1 cellular context compared by ENCODE assay signal in the genomic region with DNA sequence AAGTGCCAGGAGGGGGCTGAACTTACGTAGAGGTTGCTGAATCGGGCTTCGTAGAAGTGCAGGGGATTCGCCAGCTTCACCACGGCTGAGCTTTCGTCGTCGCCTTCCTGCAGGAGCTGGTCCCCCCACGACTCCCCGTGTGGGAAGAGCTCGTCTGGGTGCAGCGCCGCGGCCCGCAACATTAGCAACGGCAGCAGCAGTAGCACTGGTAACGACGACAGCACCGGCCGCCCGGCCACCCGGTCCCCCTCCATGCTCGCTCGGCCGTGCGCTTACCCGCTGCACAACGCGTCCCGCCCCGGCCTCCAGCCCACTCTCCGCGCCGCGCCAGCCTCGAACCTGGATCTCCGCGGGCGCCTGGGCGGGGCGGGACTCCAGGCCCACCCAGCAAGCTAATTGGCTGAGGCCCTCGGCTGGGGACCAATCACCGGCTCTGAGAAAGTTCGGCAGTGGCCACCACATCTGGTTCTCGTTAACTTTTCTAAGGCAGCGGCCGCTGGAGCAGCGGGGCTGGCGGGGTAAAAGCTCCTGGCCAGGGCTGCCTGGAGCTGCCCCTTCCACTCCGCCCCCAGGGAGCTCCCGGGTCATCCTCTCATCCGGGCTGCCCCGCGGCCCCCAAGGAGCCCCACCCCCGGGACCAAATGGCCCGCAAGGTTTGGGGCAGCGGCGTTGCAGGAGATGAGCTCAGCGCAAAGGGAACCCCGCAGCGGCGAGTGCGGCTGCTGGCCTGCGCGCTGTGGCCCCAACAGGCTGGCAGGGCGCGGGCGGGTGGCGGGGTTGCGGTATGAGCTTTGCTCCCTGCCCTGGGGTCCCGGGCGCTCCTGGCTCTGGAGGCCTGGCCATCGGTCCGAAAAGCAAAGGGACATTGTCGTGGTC.
TF ChIP-seq lines count a peak whose summit lies in the region.

TSS of gene NID2 (minus strand) at position 319 of the 876 bp plus-strand sequence. CDS start at position 254, 65 bp downstream.

TF ChIP-seq in H1, 55 proteins besides CTCF, POLR2A, EP300 and RAD21:
- TF ChIP-seq SIX5 (IDR thresholded peaks at IDR 0.05; ENCODE audit: low read depth, low read length) (no peak), TBP (IDR thresholded peaks at IDR 0.05; ENCODE audit: low read depth, low read length) (no peak), NANOG (IDR thresholded peaks at IDR 0.05; ENCODE audit: insufficient read depth, low read depth, low read length, poor library complexity, severe bottlenecking) (no peak), NRF1 (IDR thresholded peaks at IDR 0.05; ENCODE audit: low read depth, low read length) (no peak), E2F6 (IDR thresholded peaks at IDR 0.05) (peak; percentile 5; the same call in 1 of the 2 replicates), KDM4A (IDR thresholded peaks at IDR 0.05; ENCODE audit: low read depth, low read length, severe bottlenecking) (peak; percentile 65), MAX (IDR thresholded peaks at IDR 0.05) (peak; percentile 54), BCL11A (IDR thresholded peaks at IDR 0.05; ENCODE audit: low read depth in 2 of 2, low read length in 2 of 2) (no peak), HDAC6 (IDR thresholded peaks at IDR 0.05; ENCODE audit: low read depth, low read length) (no peak), CTBP2 (IDR thresholded peaks at IDR 0.05; ENCODE audit: borderline replicate concordance, insufficient read depth, insufficient read length, low read length) (peak; percentile 43), TCF12 (IDR thresholded peaks at IDR 0.05; ENCODE audit: low read depth, low read length) (peak; percentile 86; the same call in 1 of the 2 replicates), HDAC2 (IDR thresholded peaks at IDR 0.05; ENCODE audit: borderline replicate concordance in 1 of 2, low read depth in 2 of 2, low read length in 2 of 2) (peak in 1 of 2 experiments; percentile 14; a peak in 1 of 4 replicates), SP1 (IDR thresholded peaks at IDR 0.05; ENCODE audit: low read depth, low read length) (peak; percentile 79), TAF1 (IDR thresholded peaks at IDR 0.05; ENCODE audit: low read depth, low read length) (peak; percentile 54; the same call in 1 of the 2 replicates), POU5F1 (IDR thresholded peaks at IDR 0.05; ENCODE audit: low read depth, low read length) (no peak), RFX5 (IDR thresholded peaks at IDR 0.05; ENCODE audit: borderline replicate concordance, low read depth, low read length) (no peak), SRF (IDR thresholded peaks at IDR 0.05; ENCODE audit: low read depth, low read length) (no peak), PHF8 (conservative IDR thresholded peaks at IDR 0.05; ENCODE audit: low read depth, low read length) (peak; percentile 44; the same call in 1 of the 2 replicates), KDM5A (IDR thresholded peaks at IDR 0.05; ENCODE audit: low read length) (no peak), JUN (IDR thresholded peaks at IDR 0.05; ENCODE audit: low read depth, low read length) (no peak), USF2 (IDR thresholded peaks at IDR 0.05; ENCODE audit: low read length) (no peak), ATF2 (IDR thresholded peaks at IDR 0.05; ENCODE audit: low read length) (no peak), BACH1 (IDR thresholded peaks at IDR 0.05; ENCODE audit: low read length) (no peak), CHD2 (IDR thresholded peaks at IDR 0.05; ENCODE audit: low read length) (peak; percentile 64; the same call in 1 of the 2 replicates), RBBP5 (IDR thresholded peaks at IDR 0.05; ENCODE audit: borderline replicate concordance, low read depth, low read length) (peak; percentile 77; the same call in 1 of the 2 replicates), YY1 (IDR thresholded peaks at IDR 0.05; ENCODE audit: low read depth, low read length) (no peak), TEAD4 (IDR thresholded peaks at IDR 0.05; ENCODE audit: low read depth, low read length) (no peak), SP2 (IDR thresholded peaks at IDR 0.05; ENCODE audit: low read length) (peak; percentile 37)
- TF ChIP-seq, protein P1, sequence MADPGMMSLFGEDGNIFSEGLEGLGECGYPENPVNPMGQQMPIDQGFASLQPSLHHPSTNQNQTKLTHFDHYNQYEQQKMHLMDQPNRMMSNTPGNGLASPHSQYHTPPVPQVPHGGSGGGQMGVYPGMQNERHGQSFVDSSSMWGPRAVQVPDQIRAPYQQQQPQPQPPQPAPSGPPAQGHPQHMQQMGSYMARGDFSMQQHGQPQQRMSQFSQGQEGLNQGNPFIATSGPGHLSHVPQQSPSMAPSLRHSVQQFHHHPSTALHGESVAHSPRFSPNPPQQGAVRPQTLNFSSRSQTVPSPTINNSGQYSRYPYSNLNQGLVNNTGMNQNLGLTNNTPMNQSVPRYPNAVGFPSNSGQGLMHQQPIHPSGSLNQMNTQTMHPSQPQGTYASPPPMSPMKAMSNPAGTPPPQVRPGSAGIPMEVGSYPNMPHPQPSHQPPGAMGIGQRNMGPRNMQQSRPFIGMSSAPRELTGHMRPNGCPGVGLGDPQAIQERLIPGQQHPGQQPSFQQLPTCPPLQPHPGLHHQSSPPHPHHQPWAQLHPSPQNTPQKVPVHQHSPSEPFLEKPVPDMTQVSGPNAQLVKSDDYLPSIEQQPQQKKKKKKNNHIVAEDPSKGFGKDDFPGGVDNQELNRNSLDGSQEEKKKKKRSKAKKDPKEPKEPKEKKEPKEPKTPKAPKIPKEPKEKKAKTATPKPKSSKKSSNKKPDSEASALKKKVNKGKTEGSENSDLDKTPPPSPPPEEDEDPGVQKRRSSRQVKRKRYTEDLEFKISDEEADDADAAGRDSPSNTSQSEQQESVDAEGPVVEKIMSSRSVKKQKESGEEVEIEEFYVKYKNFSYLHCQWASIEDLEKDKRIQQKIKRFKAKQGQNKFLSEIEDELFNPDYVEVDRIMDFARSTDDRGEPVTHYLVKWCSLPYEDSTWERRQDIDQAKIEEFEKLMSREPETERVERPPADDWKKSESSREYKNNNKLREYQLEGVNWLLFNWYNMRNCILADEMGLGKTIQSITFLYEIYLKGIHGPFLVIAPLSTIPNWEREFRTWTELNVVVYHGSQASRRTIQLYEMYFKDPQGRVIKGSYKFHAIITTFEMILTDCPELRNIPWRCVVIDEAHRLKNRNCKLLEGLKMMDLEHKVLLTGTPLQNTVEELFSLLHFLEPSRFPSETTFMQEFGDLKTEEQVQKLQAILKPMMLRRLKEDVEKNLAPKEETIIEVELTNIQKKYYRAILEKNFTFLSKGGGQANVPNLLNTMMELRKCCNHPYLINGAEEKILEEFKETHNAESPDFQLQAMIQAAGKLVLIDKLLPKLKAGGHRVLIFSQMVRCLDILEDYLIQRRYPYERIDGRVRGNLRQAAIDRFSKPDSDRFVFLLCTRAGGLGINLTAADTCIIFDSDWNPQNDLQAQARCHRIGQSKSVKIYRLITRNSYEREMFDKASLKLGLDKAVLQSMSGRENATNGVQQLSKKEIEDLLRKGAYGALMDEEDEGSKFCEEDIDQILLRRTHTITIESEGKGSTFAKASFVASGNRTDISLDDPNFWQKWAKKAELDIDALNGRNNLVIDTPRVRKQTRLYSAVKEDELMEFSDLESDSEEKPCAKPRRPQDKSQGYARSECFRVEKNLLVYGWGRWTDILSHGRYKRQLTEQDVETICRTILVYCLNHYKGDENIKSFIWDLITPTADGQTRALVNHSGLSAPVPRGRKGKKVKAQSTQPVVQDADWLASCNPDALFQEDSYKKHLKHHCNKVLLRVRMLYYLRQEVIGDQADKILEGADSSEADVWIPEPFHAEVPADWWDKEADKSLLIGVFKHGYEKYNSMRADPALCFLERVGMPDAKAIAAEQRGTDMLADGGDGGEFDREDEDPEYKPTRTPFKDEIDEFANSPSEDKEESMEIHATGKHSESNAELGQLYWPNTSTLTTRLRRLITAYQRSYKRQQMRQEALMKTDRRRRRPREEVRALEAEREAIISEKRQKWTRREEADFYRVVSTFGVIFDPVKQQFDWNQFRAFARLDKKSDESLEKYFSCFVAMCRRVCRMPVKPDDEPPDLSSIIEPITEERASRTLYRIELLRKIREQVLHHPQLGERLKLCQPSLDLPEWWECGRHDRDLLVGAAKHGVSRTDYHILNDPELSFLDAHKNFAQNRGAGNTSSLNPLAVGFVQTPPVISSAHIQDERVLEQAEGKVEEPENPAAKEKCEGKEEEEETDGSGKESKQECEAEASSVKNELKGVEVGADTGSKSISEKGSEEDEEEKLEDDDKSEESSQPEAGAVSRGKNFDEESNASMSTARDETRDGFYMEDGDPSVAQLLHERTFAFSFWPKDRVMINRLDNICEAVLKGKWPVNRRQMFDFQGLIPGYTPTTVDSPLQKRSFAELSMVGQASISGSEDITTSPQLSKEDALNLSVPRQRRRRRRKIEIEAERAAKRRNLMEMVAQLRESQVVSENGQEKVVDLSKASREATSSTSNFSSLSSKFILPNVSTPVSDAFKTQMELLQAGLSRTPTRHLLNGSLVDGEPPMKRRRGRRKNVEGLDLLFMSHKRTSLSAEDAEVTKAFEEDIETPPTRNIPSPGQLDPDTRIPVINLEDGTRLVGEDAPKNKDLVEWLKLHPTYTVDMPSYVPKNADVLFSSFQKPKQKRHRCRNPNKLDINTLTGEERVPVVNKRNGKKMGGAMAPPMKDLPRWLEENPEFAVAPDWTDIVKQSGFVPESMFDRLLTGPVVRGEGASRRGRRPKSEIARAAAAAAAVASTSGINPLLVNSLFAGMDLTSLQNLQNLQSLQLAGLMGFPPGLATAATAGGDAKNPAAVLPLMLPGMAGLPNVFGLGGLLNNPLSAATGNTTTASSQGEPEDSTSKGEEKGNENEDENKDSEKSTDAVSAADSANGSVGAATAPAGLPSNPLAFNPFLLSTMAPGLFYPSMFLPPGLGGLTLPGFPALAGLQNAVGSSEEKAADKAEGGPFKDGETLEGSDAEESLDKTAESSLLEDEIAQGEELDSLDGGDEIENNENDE (IDR thresholded peaks at IDR 0.05; ENCODE audit: insufficient replicate concordance, low read length) = no peak
